In the genomic region with DNA sequence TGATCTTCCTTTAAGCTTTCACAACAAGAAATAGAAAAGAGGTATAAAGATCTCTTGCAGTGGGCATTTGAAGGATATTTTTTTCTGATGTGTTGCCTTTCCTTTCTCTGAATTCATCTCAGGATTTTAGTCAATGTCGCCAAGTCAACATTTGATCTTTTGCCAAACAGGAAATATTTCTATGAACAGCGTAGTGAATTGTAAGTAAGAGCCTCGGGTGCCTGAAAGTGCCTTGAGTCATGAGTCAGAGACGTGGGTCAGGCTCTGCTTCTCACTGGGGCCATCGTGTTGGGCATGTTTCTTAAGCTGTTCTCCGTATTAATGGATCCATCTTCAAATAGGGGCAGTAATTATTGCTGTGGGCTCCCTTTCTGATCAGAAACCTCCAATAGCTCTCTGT, we compare ENCODE assay signal across 23 cellular contexts.
DNase-seq lines count a peak whose midpoint lies in the region; ATAC-seq lines count a peak whose summit lies in the region.
"Had no signal": no experiment of that assay in that cellular context is flagged by ENCODE, and none has a peak within 500 bp of the region (broad histone marks: within the 10 kb centered on the region; RNA-seq: fewer than 3 reads in every experiment).

No MANE protein-coding gene starts in this region.

- H3K9me3 Mint-ChIP-seq in activated naive CD4-positive, alpha-beta T cell treated with anti-CD3 and anti-CD28 coated beads for 36 hours: no peaks in the 10 kb centered on the region
- H3K9me3 Mint-ChIP-seq in central memory CD8-positive, alpha-beta T cell: no peaks in the 10 kb centered on the region

- ATAC-seq in central memory CD8-positive, alpha-beta T cell (replicated peaks; ENCODE audit: extremely low read depth, poor library complexity, severe bottlenecking): no peak
- ATAC-seq: HepG2, mucosa of descending colon, right cardiac atrium had no signal

- no peaks in the 10 kb centered on the region for H3K9me3 ChIP-seq in MG63
- H3K9me3 ChIP-seq: mucosa of descending colon, vagina had no signal

- H3K27me3 ChIP-seq in MG63: no peaks in the 10 kb centered on the region
- H3K27me3 ChIP-seq: vagina had no signal

- no peaks in the 10 kb centered on the region for H3K27me3 Mint-ChIP-seq in activated naive CD4-positive, alpha-beta T cell treated with anti-CD3 and anti-CD28 coated beads for 36 hours (ENCODE audit: low read depth)
- no peaks in the 10 kb centered on the region for H3K27me3 Mint-ChIP-seq in central memory CD8-positive, alpha-beta T cell
- H3K27me3 Mint-ChIP-seq: activated naive CD8-positive, alpha-beta T cell had no signal

- peaks cover 20% of the 10 kb centered on the region for H3K4me1 Mint-ChIP-seq in activated naive CD4-positive, alpha-beta T cell treated with anti-CD3 and anti-CD28 coated beads for 36 hours (ENCODE audit: low read depth)
- peaks cover 6% of the 10 kb centered on the region for H3K4me1 Mint-ChIP-seq in central memory CD8-positive, alpha-beta T cell

- peak; percentile 14 for DNase-seq in activated naive CD4-positive, alpha-beta T cell treated with anti-CD3 and anti-CD28 coated beads for 36 hours
- no peak for DNase-seq in activated naive CD4-positive, alpha-beta T cell treated with anti-CD3 and anti-CD28 coated beads, Interleukin-2, amount 50 U/mL, for 16 hours
- DNase-seq in MG63: peak; percentile 11
- no peak for DNase-seq in central memory CD8-positive, alpha-beta T cell (ENCODE audit: low spot score in 2 of 2)
- DNase-seq in non-pigmented ciliary epithelial cell (ENCODE audit: low read depth): peak; percentile 44
- no peak for DNase-seq in middle frontal gyrus (ENCODE audit: extremely low spot score, low spot score)
- DNase-seq in NCI-H1105 (lab: John Stamatoyannopoulos, UW): no peak
- no peak for DNase-seq in G401 (ENCODE audit: low spot score)
- DNase-seq: COR-L47; effector CD4-positive, alpha-beta T cell; mucosa of descending colon; NCI-H1694 treated with DMSO at 0.1 percent for 48 hours; NCI-H446; NK-92 treated with Interleukin-12 subunit alpha and Interleukin-12 subunit beta, amount 100 ng/mL, for 24 hours; nucleus accumbens; right cardiac atrium; RPMI8226; stimulated activated CD4-positive, alpha-beta T cell treated with anti-CD3 and anti-CD28 coated beads, Interleukin-1b, Interleukin-23, amount 100 ng/mL, for 48 hours; substantia nigra; WERI-Rb-1 had no signal

- H3K4me3 ChIP-seq in MG63: no peak overlapping the region
- H3K4me3 ChIP-seq: mucosa of descending colon, vagina had no signal

- no peak overlapping the region for H3K4me3 Mint-ChIP-seq in activated naive CD4-positive, alpha-beta T cell treated with anti-CD3 and anti-CD28 coated beads for 36 hours
- no peak overlapping the region for H3K4me3 Mint-ChIP-seq in central memory CD8-positive, alpha-beta T cell
- H3K4me3 Mint-ChIP-seq: activated naive CD8-positive, alpha-beta T cell had no signal

- CTCF ChIA-PET in activated naive CD4-positive, alpha-beta T cell treated with anti-CD3 and anti-CD28 coated beads for 36 hours (lab: Charles Lee): no interaction called here

- H3K36me3 Mint-ChIP-seq in activated naive CD4-positive, alpha-beta T cell treated with anti-CD3 and anti-CD28 coated beads for 36 hours (ENCODE audit: low read depth): peaks cover 19% of the 10 kb centered on the region
- H3K36me3 Mint-ChIP-seq in central memory CD8-positive, alpha-beta T cell (ENCODE audit: insufficient read depth): peaks cover 38% of the 10 kb centered on the region

- H3K36me3 ChIP-seq in MG63: no peaks in the 10 kb centered on the region; the same call in 1 of the 2 replicates
- H3K36me3 ChIP-seq: vagina, WERI-Rb-1 had no signal

- in situ Hi-C loops in G401 (cut with HindIII; ENCODE audit: low sequenced_read_pairs): no loop called here

- intact Hi-C loops in activated naive CD4-positive, alpha-beta T cell treated with anti-CD3 and anti-CD28 coated beads for 36 hours (cut with micrococcal nuclease): loop anchor here (5.0 kb wide), 1 partner anchor 84 kb away; no protein-coding TSS in a partner anchor

- H3K27ac Mint-ChIP-seq in activated naive CD4-positive, alpha-beta T cell treated with anti-CD3 and anti-CD28 coated beads for 36 hours: peak overlapping the region; percentile 72
- peak overlapping the region; percentile 61 for H3K27ac Mint-ChIP-seq in central memory CD8-positive, alpha-beta T cell (ENCODE audit: low read depth)

Comparison
In these comparisons a context has a peak if more than half of its experiments do, and no peak if none do; other contexts are left out.
1. DNase-seq: peak in activated naive CD4-positive, alpha-beta T cell treated with anti-CD3 and anti-CD28 coated beads for 36 hours (single experiment), MG63 (single experiment) and non-pigmented ciliary epithelial cell (single experiment); none in activated naive CD4-positive, alpha-beta T cell treated with anti-CD3 and anti-CD28 coated beads, Interleukin-2, amount 50 U/mL, for 16 hours (single experiment), central memory CD8-positive, alpha-beta T cell (0 of 2), middle frontal gyrus (single experiment), NCI-H1105 (single experiment) and G401 (single experiment).